In genomic region chr1:214552174-214552608, GRCh38 we compare ENCODE assay signal across 8 cellular contexts. TPM values are rescaled to one million over a fixed set of nuclear protein-coding genes. Genes with fewer than 3 reads are reported as not detected.
A peak's percentile ranks its signal among the peaks of the same experiment; 100 is the strongest.
DNase-seq lines count a peak whose midpoint lies in the region; ATAC-seq and TF ChIP-seq lines count a peak whose summit lies in the region.

No MANE protein-coding gene starts in this region.

- H3K27me3 ChIP-seq in colonic mucosa (no peaks in the 10 kb centered on the region), left lung (peaks cover 0 to 45% of the 10 kb centered on the region in 2 donors)

- H3K9me3 ChIP-seq in colonic mucosa (no peaks in the 10 kb centered on the region), left lung (no peaks in the 10 kb centered on the region)

- H3K9ac ChIP-seq in colonic mucosa (ENCODE audit: low read depth in 2 of 2, low read length in 2 of 2) = peak overlapping the region; percentile 44 to 70

- H3K9me3 Mint-ChIP-seq in type B pancreatic cell = no peaks in the 10 kb centered on the region

- H3K4me1 ChIP-seq in colonic mucosa = no peaks in the 10 kb centered on the region
- H3K4me1 ChIP-seq in left lung = peaks cover 11% of the 10 kb centered on the region in 2 donors

- H3K27me3 Mint-ChIP-seq in type B pancreatic cell = peaks cover 10% of the 10 kb centered on the region

- H3K36me3 ChIP-seq in colonic mucosa = no peaks in the 10 kb centered on the region
- H3K36me3 ChIP-seq in left lung = no peaks in the 10 kb centered on the region

- peak overlapping the region; percentile 91 for H3K27ac ChIP-seq in colonic mucosa
- peak overlapping the region; percentile 95 to 96 for H3K27ac ChIP-seq in left lung

- intact Hi-C loops in colonic mucosa (cut with DNase I) (no loop called here), left lung (cut with DNase I) (no loop called here)

- no peaks in the 10 kb centered on the region for H3K36me3 Mint-ChIP-seq in type B pancreatic cell

- peak overlapping the region; percentile 27 for H3K4me3 ChIP-seq in GM12864 (ENCODE audit: low read depth, low read length)
- H3K4me3 ChIP-seq in colonic mucosa = peak overlapping the region; percentile 68
- H3K4me3 ChIP-seq in left lung = peak overlapping the region; percentile 39 to 56

- peak overlapping the region; percentile 95 for H3K4me3 Mint-ChIP-seq in type B pancreatic cell

- peak; percentile 76 for ATAC-seq in left lung
- ATAC-seq in activated CD4-positive, CD25-positive, alpha-beta regulatory T cell treated with anti-CD3 and anti-CD28 coated beads, Interleukin-2, amount 50 U/mL, for 24 hours = no peak

- H3K27ac Mint-ChIP-seq in type B pancreatic cell = peak overlapping the region; percentile 100

- peaks cover 28% of the 10 kb centered on the region for H3K4me1 Mint-ChIP-seq in type B pancreatic cell (ENCODE audit: unreplicated experiment)

- no peak for TF ChIP-seq CTCF in GM12864 (IDR thresholded peaks at IDR 0.05; ENCODE audit: low read depth, low read length, missing control alignments)
- no peak for TF ChIP-seq CTCF in colonic mucosa (IDR thresholded peaks at IDR 0.05)
- no peak for TF ChIP-seq CTCF in left lung (IDR thresholded peaks at IDR 0.05)
- TF ChIP-seq CTCF in type B pancreatic cell (conservative IDR thresholded peaks at IDR 0.05) = no peak

- DNase-seq in GM12864 (ENCODE audit: low read depth) (no peak), NCI-H1048 (lab: John Stamatoyannopoulos, UW) (peak; percentile 73), colonic mucosa (peak; percentile 84), left lung (peak; percentile 72 to 75), type B pancreatic cell (ENCODE audit: extremely low spot score, unreplicated experiment) (no peak), NCI-H187 (lab: John Stamatoyannopoulos, UW) (no peak)
- no peak for DNase-seq in stimulated activated CD4-positive, alpha-beta T cell treated with anti-CD3 and anti-CD28 coated beads, Interleukin-4, amount 100 ng/mL, for 24 hours

RNA-seq across cellular contexts. Expression of gene PTPN14, which starts 0.8 kb away (rescaled TPM):
- total RNA-seq in colonic mucosa (10 to 100 TPM in 1 of 2 donors, 1 to 10 TPM in 1; 9.8 to 11.8 TPM), left lung (10 to 100 TPM; 36.8 to 38.0 TPM), type B pancreatic cell (ENCODE audit: low replicate concordance) (29.2 and 32.3 TPM in 2 replicates)

RNA-seq across cellular contexts. Expression of gene CENPF, which starts 50.8 kb away (rescaled TPM):
- 10 to 100 TPM; 21.2 to 67.9 TPM for total RNA-seq in colonic mucosa
- total RNA-seq in left lung = 10 to 100 TPM in 1 of 2 donors, 1 to 10 TPM in 1; 3.4 to 15.0 TPM
- 30.6 and 141 TPM in 2 replicates for total RNA-seq in type B pancreatic cell (ENCODE audit: low replicate concordance)

Comparison
In these comparisons a context has a peak if more than half of its experiments do, and no peak if none do; other contexts are left out.
1. DNase-seq: peak in NCI-H1048 (single experiment), colonic mucosa (single experiment) and left lung (2 of 2); none in GM12864 (single experiment), type B pancreatic cell (single experiment), NCI-H187 (0 of 2) and stimulated activated CD4-positive, alpha-beta T cell treated with anti-CD3 and anti-CD28 coated beads, Interleukin-4, amount 100 ng/mL, for 24 hours (single experiment).
2. Peak in every context shown above with its lines, with median percentiles within 50 percentile points of each other: H3K4me3 ChIP-seq.